In the genomic region with DNA sequence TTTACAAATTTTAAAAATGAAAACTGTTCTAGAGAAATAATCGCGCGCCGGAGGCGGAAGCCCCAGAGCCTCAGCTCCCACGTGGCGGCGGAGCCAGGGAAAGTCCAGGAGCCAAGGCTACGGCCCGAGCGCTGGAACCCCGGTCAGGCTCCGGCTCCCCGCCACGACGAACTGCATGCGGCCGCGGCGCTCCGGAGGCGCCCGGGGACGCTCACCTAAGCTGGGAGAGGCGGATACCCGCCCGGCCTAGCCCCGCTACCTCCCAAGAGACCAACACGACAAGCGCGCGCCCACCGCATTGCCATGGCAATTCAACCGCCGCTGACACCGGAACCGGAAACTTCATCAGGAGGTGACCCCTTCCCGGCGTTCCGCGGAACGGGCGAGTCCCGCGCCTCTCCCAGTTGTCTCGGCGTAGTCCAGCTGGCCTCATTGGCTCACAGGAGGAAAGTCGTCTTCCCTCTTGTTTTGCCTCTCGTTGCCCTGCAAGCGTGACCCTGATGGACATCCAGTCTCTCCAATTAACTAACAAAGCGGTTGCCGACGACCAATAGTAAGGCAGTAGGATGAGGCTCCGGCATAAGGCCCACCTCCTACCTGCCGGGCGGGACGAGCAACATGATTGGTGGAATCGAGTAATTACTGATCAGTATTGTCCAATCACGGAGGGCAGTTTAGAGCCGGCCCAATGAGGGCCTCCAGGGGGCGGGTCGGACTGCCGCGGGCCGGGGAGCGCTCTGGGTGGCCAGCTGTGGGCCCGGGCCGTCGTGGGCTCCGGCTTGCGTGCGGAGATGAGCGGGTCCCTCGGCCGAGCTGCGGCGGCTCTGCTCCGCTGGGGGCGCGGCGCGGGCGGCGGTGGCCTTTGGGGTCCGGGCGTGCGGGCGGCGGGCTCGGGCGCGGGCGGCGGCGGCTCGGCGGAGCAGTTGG, we compare ENCODE assay signal across 8 cellular contexts. TPM values are rescaled to one million over a fixed set of nuclear protein-coding genes. Genes with fewer than 3 reads are reported as not detected.
DNase-seq lines count a peak whose midpoint lies in the region; ATAC-seq and TF ChIP-seq lines count a peak whose summit lies in the region.

A gene (plus strand): TSS at position 752 of the 927 bp plus-strand sequence. CDS start 40 bp downstream, at position 792.

- peak within 1 kb of the TSS; percentile 98 for H3K4me3 ChIP-seq in PC-3 (ENCODE audit: low read length)
- H3K4me3 ChIP-seq in epithelial cell of esophagus (ENCODE audit: low read length): peak within 1 kb of the TSS; percentile 86
- H3K4me3 ChIP-seq in mononuclear cell (ENCODE audit: low read length): peak within 1 kb of the TSS; percentile 91

- no peaks in the 10 kb centered on the region for H3F3A ChIP-seq in PC-3 (ENCODE audit: low read length, unreplicated experiment)

- peaks cover 46% of the 10 kb centered on the region for H3K4me1 ChIP-seq in PC-3 (ENCODE audit: insufficient read depth, low read length)
- H3K4me1 ChIP-seq in mononuclear cell (ENCODE audit: insufficient read depth, low read length): peaks cover 34% of the 10 kb centered on the region

- no peak for TF ChIP-seq EP300 in Ishikawa (IDR thresholded peaks at IDR 0.05; ENCODE audit: borderline replicate concordance)

- BruUV-seq in PC-3 (replicated peaks; lab: Mats Ljungman, UMichigan): no TSS peak

- peak within 1 kb of the TSS; percentile 99 for H3K4me2 ChIP-seq in PC-3 (ENCODE audit: low read length)

- peak within 1 kb of the TSS; percentile 98 for H3K9ac ChIP-seq in PC-3 (ENCODE audit: low read length)

- H3K27me3 ChIP-seq in PC-3 (ENCODE audit: low read length) (no peaks in the 10 kb centered on the region), mononuclear cell (ENCODE audit: insufficient read depth, low read length) (no peaks in the 10 kb centered on the region)

- peak within 1 kb of the TSS; percentile 81 for H3K27ac ChIP-seq in PC-3 (ENCODE audit: low read length)

- intact Hi-C loops in PC-3 (cut with micrococcal nuclease): loop anchor here (1.0 to 10.0 kb wide), 3 partner anchors 27 to 377 kb away; a partner anchor contains a TSS

- TF ChIP-seq CTCF in PC-3 (conservative IDR thresholded peaks at IDR 0.05; ENCODE audit: low read depth, low read length) (no peak), epithelial cell of esophagus (IDR thresholded peaks at IDR 0.05; ENCODE audit: insufficient read depth, low read depth, low read length, missing control alignments) (no peak)

- no peaks in the 10 kb centered on the region for H3K9me3 ChIP-seq in PC-3 (ENCODE audit: low read length)
- H3K9me3 ChIP-seq in mononuclear cell (ENCODE audit: low read depth, low read length): no peaks in the 10 kb centered on the region

- H4K20me1 ChIP-seq in PC-3 (ENCODE audit: low read length): peaks cover 59% of the 10 kb centered on the region

- DNase-seq in DMS114 treated with DMSO at 0.1 percent for 48 hours (lab: John Stamatoyannopoulos, UW; ENCODE audit: unreplicated experiment) (peak; percentile 99), PC-3 (peak; percentile 99), activated T-cell treated with anti-CD3 and anti-CD28 coated beads for 48 hours (ENCODE audit: low read depth) (peak; percentile 95), epithelial cell of esophagus (ENCODE audit: low read depth) (peak; percentile 100)
- peak; percentile 92 to 94 for DNase-seq in stimulated activated CD8-positive, alpha-beta memory T cell treated with anti-CD3 and anti-CD28 coated beads, Interleukin-4, amount 100 ng/mL, for 1 hour (ENCODE audit: low read depth in 2 of 2, low spot score in 1 of 2)

- no peaks in the 10 kb centered on the region for H3K9me2 ChIP-seq in PC-3 (replicated peaks; ENCODE audit: low read length)

- H3K79me2 ChIP-seq in PC-3 (ENCODE audit: low read length): peaks cover 94% of the 10 kb centered on the region

- CTCF ChIA-PET in PC-3 (lab: Charles Lee): interaction anchor here (0.6 to 0.9 kb wide), 2 partner anchors 28 to 92 kb away, joined by 3 to 4 read pairs; no protein-coding TSS in a partner anchor

- POLR2A ChIA-PET in PC-3 (lab: Charles Lee; ENCODE audit: unreplicated experiment): no interaction called here

- H2AFZ ChIP-seq in PC-3 (ENCODE audit: low read length): peak within 1 kb of the TSS; percentile 52

- no peaks in the 10 kb centered on the region; the same call in 1 of the 2 replicates for H3K36me3 ChIP-seq in PC-3 (ENCODE audit: low read depth, low read length)

- peak; percentile 90 for ATAC-seq in GM21576 (IDR thresholded peaks at IDR 0.05; ENCODE audit: unreplicated experiment)
- ATAC-seq in PC-3: peak; percentile 90

- TF ChIP-seq RAD21 in Ishikawa (IDR thresholded peaks at IDR 0.05; ENCODE audit: low read depth): no peak

TF ChIP-seq in Ishikawa, 13 proteins besides CTCF, POLR2A, EP300 and RAD21:
- TF ChIP-seq, protein P1, sequence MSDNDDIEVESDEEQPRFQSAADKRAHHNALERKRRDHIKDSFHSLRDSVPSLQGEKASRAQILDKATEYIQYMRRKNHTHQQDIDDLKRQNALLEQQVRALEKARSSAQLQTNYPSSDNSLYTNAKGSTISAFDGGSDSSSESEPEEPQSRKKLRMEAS (IDR thresholded peaks at IDR 0.05): peak; percentile 79
- TF ChIP-seq TEAD4 (IDR thresholded peaks at IDR 0.05): no peak
- TF ChIP-seq YY1 (IDR thresholded peaks at IDR 0.05; ENCODE audit: low read depth): peak; percentile 51
- peak; percentile 49 for TF ChIP-seq CREB1 (IDR thresholded peaks at IDR 0.05; ENCODE audit: low read depth)
- TF ChIP-seq EGR1 (IDR thresholded peaks at IDR 0.05): no peak
- TF ChIP-seq NFIC (IDR thresholded peaks at IDR 0.05): no peak
- TF ChIP-seq, protein P2, sequence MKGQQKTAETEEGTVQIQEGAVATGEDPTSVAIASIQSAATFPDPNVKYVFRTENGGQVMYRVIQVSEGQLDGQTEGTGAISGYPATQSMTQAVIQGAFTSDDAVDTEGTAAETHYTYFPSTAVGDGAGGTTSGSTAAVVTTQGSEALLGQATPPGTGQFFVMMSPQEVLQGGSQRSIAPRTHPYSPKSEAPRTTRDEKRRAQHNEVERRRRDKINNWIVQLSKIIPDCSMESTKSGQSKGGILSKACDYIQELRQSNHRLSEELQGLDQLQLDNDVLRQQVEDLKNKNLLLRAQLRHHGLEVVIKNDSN (IDR thresholded peaks at IDR 0.05): peak; percentile 79
- TF ChIP-seq, protein P3, sequence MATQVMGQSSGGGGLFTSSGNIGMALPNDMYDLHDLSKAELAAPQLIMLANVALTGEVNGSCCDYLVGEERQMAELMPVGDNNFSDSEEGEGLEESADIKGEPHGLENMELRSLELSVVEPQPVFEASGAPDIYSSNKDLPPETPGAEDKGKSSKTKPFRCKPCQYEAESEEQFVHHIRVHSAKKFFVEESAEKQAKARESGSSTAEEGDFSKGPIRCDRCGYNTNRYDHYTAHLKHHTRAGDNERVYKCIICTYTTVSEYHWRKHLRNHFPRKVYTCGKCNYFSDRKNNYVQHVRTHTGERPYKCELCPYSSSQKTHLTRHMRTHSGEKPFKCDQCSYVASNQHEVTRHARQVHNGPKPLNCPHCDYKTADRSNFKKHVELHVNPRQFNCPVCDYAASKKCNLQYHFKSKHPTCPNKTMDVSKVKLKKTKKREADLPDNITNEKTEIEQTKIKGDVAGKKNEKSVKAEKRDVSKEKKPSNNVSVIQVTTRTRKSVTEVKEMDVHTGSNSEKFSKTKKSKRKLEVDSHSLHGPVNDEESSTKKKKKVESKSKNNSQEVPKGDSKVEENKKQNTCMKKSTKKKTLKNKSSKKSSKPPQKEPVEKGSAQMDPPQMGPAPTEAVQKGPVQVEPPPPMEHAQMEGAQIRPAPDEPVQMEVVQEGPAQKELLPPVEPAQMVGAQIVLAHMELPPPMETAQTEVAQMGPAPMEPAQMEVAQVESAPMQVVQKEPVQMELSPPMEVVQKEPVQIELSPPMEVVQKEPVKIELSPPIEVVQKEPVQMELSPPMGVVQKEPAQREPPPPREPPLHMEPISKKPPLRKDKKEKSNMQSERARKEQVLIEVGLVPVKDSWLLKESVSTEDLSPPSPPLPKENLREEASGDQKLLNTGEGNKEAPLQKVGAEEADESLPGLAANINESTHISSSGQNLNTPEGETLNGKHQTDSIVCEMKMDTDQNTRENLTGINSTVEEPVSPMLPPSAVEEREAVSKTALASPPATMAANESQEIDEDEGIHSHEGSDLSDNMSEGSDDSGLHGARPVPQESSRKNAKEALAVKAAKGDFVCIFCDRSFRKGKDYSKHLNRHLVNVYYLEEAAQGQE (IDR thresholded peaks at IDR 0.05; ENCODE audit: low read depth): no peak
- peak; percentile 39; the same call in 1 of the 2 replicates for TF ChIP-seq TCF12 (IDR thresholded peaks at IDR 0.05; ENCODE audit: low read depth)
- no peak; the same call in 1 of the 2 replicates for TF ChIP-seq ZBTB7A (IDR thresholded peaks at IDR 0.05; ENCODE audit: low read depth)
- peak; percentile 79 for TF ChIP-seq TAF1 (IDR thresholded peaks at IDR 0.05; ENCODE audit: low read depth)
- TF ChIP-seq FOXM1 (IDR thresholded peaks at IDR 0.05; ENCODE audit: borderline replicate concordance, low read depth): peak; percentile 73
- TF ChIP-seq CEBPB (IDR thresholded peaks at IDR 0.05): no peak

RNA-seq across cellular contexts. Expression of the gene that starts here (rescaled TPM):
- total RNA-seq in PC-3 (2014; rRNA removed) (60.0 and 64.3 TPM in 2 replicates), mononuclear cell (14.4 TPM)

Comparison
In these comparisons a context has a peak if more than half of its experiments do, and no peak if none do; other contexts are left out.
1. Peak in every context shown above with its lines: DNase-seq, ATAC-seq, H3K4me3 ChIP-seq and H3K27ac ChIP-seq.